Comparison of ENCODE assay signal across 19 cellular contexts in genomic region chr7:19984231-19984632, GRCh38.
DNase-seq lines count a peak whose midpoint lies in the region; ATAC-seq, FAIRE-seq and TF ChIP-seq lines count a peak whose summit lies in the region.
"Had no signal": no experiment of that assay in that cellular context is flagged by ENCODE, and none has a peak within 500 bp of the region (broad histone marks: within the 10 kb centered on the region; RNA-seq: fewer than 3 reads in every experiment).

No MANE protein-coding gene starts in this region.

- H3K27ac Mint-ChIP-seq in CD8-positive, alpha-beta memory T cell: no peak overlapping the region
- H3K27ac Mint-ChIP-seq: natural killer cell had no signal

- H3K27ac ChIP-seq in GM12878 (ENCODE audit: control insufficient read depth, insufficient read depth): no peak overlapping the region
- no peak overlapping the region for H3K27ac ChIP-seq in CD8-positive, alpha-beta memory T cell (ENCODE audit: low read depth, low read length)
- H3K27ac ChIP-seq: BLaER1, dorsolateral prefrontal cortex, left lung, right atrium auricular region, SJSA1, tibial nerve had no signal

- WGBS in GM12878 (ENCODE audit: insufficient coverage, insufficient replicate concordance, low lambda C conversion rate, missing lambda C conversion rate): 77% methylated on average over 3 of the region's 3 CpGs

- H3K9me3 ChIP-seq in Loucy (ENCODE audit: insufficient read depth, low read depth, low read length): no peaks in the 10 kb centered on the region; the same call in 1 of the 2 replicates
- H3K9me3 ChIP-seq in GM12878 (replicated peaks; ENCODE audit: control insufficient read depth, insufficient read depth, low read length): no peaks in the 10 kb centered on the region
- no peaks in the 10 kb centered on the region for H3K9me3 ChIP-seq in CD8-positive, alpha-beta memory T cell (ENCODE audit: low read length)
- H3K9me3 ChIP-seq: BLaER1, right atrium auricular region, SJSA1 had no signal

- BruUV-seq in GM12878 (replicated peaks; lab: Mats Ljungman, UMichigan): no TSS peak

- RAD21 ChIA-PET in GM12878 (lab: Charles Lee; ENCODE audit: unreplicated experiment): interaction anchor here (0.7 to 4.3 kb wide), 13 partner anchors 22 to 614 kb away, joined by 3 to 42 read pairs (median 8); no protein-coding TSS in a partner anchor

- H4K20me1 ChIP-seq in Loucy (ENCODE audit: insufficient read depth, low read length, poor library complexity, severe bottlenecking) (no peaks in the 10 kb centered on the region), GM12878 (ENCODE audit: control insufficient read depth, insufficient read depth) (no peaks in the 10 kb centered on the region)
- H4K20me1 ChIP-seq: BLaER1 had no signal

- H3K4me1 ChIP-seq in Loucy (ENCODE audit: insufficient read depth, low read length, poor library complexity, severe bottlenecking): no peaks in the 10 kb centered on the region
- no peaks in the 10 kb centered on the region; the same call in 1 of the 2 replicates for H3K4me1 ChIP-seq in GM12878 (ENCODE audit: control insufficient read depth, insufficient read depth, low read length)
- H3K4me1 ChIP-seq in CD8-positive, alpha-beta memory T cell (ENCODE audit: insufficient read depth, low read length): no peaks in the 10 kb centered on the region
- H3K4me1 ChIP-seq: BLaER1, left lung, right atrium auricular region, SJSA1, tibial nerve had no signal

- H3K36me3 ChIP-seq in Loucy (ENCODE audit: insufficient read depth, low read length) (no peaks in the 10 kb centered on the region), GM12878 (ENCODE audit: control insufficient read depth in 2 of 2, insufficient read depth in 2 of 2, low read length in 1 of 2) (no peaks in the 10 kb centered on the region)
- H3K36me3 ChIP-seq in CD8-positive, alpha-beta memory T cell (ENCODE audit: insufficient read depth, low read length): no peaks in the 10 kb centered on the region
- H3K36me3 ChIP-seq: BLaER1, left lung, right atrium auricular region, SJSA1, tibial nerve had no signal

- H2AFZ ChIP-seq in Loucy (ENCODE audit: low read length): no peak overlapping the region
- no peak overlapping the region for H2AFZ ChIP-seq in GM12878 (ENCODE audit: control insufficient read depth, low read depth, low read length)

- no peaks in the 10 kb centered on the region for H3K36me3 Mint-ChIP-seq in CD8-positive, alpha-beta memory T cell
- H3K36me3 Mint-ChIP-seq: natural killer cell had no signal

- H3K27me3 ChIP-seq in Loucy (ENCODE audit: insufficient read depth, low read length, poor library complexity, severe bottlenecking) (no peaks in the 10 kb centered on the region), GM12878 (replicated peaks in 1 of 2; ENCODE audit: control insufficient read depth in 2 of 2, insufficient read depth in 2 of 2, low read length in 1 of 2) (no peaks in the 10 kb centered on the region)
- H3K27me3 ChIP-seq in CD8-positive, alpha-beta memory T cell (ENCODE audit: insufficient read depth, low read length, poor library complexity, severe bottlenecking): no peaks in the 10 kb centered on the region
- H3K27me3 ChIP-seq: BLaER1, left lung, right atrium auricular region, SJSA1, tibial nerve had no signal

- in situ Hi-C loops in GM12878 (cut with MboI): loop anchor here (5.0 kb wide), 2 partner anchors 333 to 613 kb away; no protein-coding TSS in a partner anchor

- H3K9me2 ChIP-seq in Loucy (replicated peaks; ENCODE audit: low read depth, low read length): no peaks in the 10 kb centered on the region

- H3K79me2 ChIP-seq in Loucy (ENCODE audit: insufficient read depth, low read length) (no peaks in the 10 kb centered on the region), GM12878 (ENCODE audit: control insufficient read depth, insufficient read depth, low read length) (no peaks in the 10 kb centered on the region)

- FAIRE-seq in GM12878 (lab: Jason Lieb, UNC): no peak
- FAIRE-seq: HepG2, TTC549 had no signal

- no peak overlapping the region for H3K9ac ChIP-seq in Loucy (ENCODE audit: low read depth, low read length, poor library complexity, severe bottlenecking)
- no peak overlapping the region for H3K9ac ChIP-seq in GM12878 (ENCODE audit: control insufficient read depth, insufficient read depth, low read length)
- H3K9ac ChIP-seq: BLaER1 had no signal

- TF ChIP-seq EP300 in GM12878 (IDR thresholded peaks at IDR 0.05; ENCODE audit: borderline replicate concordance in 1 of 2, control insufficient read depth in 1 of 2, low read depth in 2 of 2, low read length in 2 of 2): no peak

- no peak overlapping the region for H3K4me3 Mint-ChIP-seq in CD8-positive, alpha-beta memory T cell
- H3K4me3 Mint-ChIP-seq: natural killer cell had no signal

- no peaks in the 10 kb centered on the region for H3K4me1 Mint-ChIP-seq in CD8-positive, alpha-beta memory T cell
- H3K4me1 Mint-ChIP-seq: natural killer cell had no signal

- 0 out of 2 replicates have a peak, but pooled peaks have one; percentile 9 for TF ChIP-seq RAD21 in GM12878 (IDR thresholded peaks at IDR 0.05; ENCODE audit: insufficient read depth, low read depth, low read length)

- ATAC-seq in GM12878: peak; percentile 45
- ATAC-seq: HepG2, left lung, natural killer cell had no signal

- H3F3A ChIP-seq in Loucy (ENCODE audit: low read depth): no peaks in the 10 kb centered on the region

- SMC1A ChIA-PET in GM12878 (lab: Charles Lee; ENCODE audit: uncharacterized antibody, unreplicated experiment): interaction anchor here (0.6 to 5.8 kb wide), 19 partner anchors 12 to 613 kb away, joined by 3 to 74 read pairs (median 4); no protein-coding TSS in a partner anchor

- H3K9me3 Mint-ChIP-seq in CD8-positive, alpha-beta memory T cell: peaks cover 0 to 17% (median 6%) of the 10 kb centered on the region in 5 donors

- CTCF ChIA-PET in GM12878 (lab: Yijun Ruan, JAX): interaction anchor here (1.0 to 5.9 kb wide), 10 partner anchors 14 to 614 kb away, joined by 3 to 113 read pairs (median 6); no protein-coding TSS in a partner anchor
- CTCF ChIA-PET in CD8-positive, alpha-beta memory T cell (lab: Charles Lee): no interaction called here

- no peak for TF ChIP-seq POLR2A in GM12878 (IDR thresholded peaks at IDR 0.05; ENCODE audit: low read depth, low read length)

- H3K27me3 Mint-ChIP-seq in CD8-positive, alpha-beta memory T cell: no peaks in the 10 kb centered on the region

- H3K4me2 ChIP-seq in Loucy (ENCODE audit: low read depth, low read length, poor library complexity, severe bottlenecking) (no peak overlapping the region), GM12878 (ENCODE audit: control insufficient read depth, insufficient read depth) (no peak overlapping the region)
- H3K4me2 ChIP-seq: BLaER1 had no signal

- peak; percentile 7; the same call in 1 of the 2 replicates for TF ChIP-seq CTCF in GM12874 (IDR thresholded peaks at IDR 0.05; ENCODE audit: insufficient read depth, low read depth, low read length)
- TF ChIP-seq CTCF in Loucy (conservative IDR thresholded peaks at IDR 0.05; ENCODE audit: low read length): peak; percentile 48
- no peak for TF ChIP-seq CTCF in GM12878 (IDR thresholded peaks at IDR 0.05 in 2 of 3, conservative IDR thresholded peaks at IDR 0.05 in 1 of 3; ENCODE audit: control insufficient read depth in 2 of 3, extremely low read depth in 1 of 3, insufficient read depth in 1 of 3, low read depth in 3 of 3, low read length in 3 of 3)

- DNase-seq in COLO668 (lab: John Stamatoyannopoulos, UW; ENCODE audit: unreplicated experiment) (peak; percentile 47), GM12878 (ENCODE audit: low read depth, low spot score) (no peak), T-helper 2 cell (no peak), HT-29 (ENCODE audit: low spot score) (no peak), amygdala (lab: John Stamatoyannopoulos, UW) (no peak)
- no peak for DNase-seq in CD8-positive, alpha-beta memory T cell
- DNase-seq: dorsolateral prefrontal cortex; left lung; natural killer cell; NCI-H1436; stimulated activated CD4-positive, alpha-beta T cell treated with anti-CD3 and anti-CD28 coated beads, Interleukin-2, amount 100 ng/mL, for 48 hours had no signal

- POLR2A ChIA-PET in GM12878 (lab: Charles Lee): interaction anchor here (0.7 kb wide), 1 partner anchor 326 kb away, joined by 3 read pairs; no protein-coding TSS in a partner anchor
- POLR2A ChIA-PET in CD8-positive, alpha-beta memory T cell (lab: Charles Lee): no interaction called here

- intact Hi-C loops in GM12878 (cut with micrococcal nuclease; ENCODE audit: unreplicated experiment): loop anchor here (5.0 kb wide), 6 partner anchors 173 to 458 kb away; no protein-coding TSS in a partner anchor

- H3K4me3 ChIP-seq in Loucy (ENCODE audit: low read length, poor library complexity, severe bottlenecking): no peak overlapping the region
- no peak overlapping the region for H3K4me3 ChIP-seq in GM12878
- H3K4me3 ChIP-seq in CD8-positive, alpha-beta memory T cell (ENCODE audit: low read length): no peak overlapping the region
- H3K4me3 ChIP-seq: BLaER1, dorsolateral prefrontal cortex, left lung, right atrium auricular region, SJSA1, tibial nerve had no signal

TF ChIP-seq in GM12878, 131 proteins besides CTCF, POLR2A, EP300 and RAD21 (continues in another document):
- TF ChIP-seq MEF2B (IDR thresholded peaks at IDR 0.05; ENCODE audit: partially characterized antibody, poor library complexity, severe bottlenecking) (no peak), CBX3 (IDR thresholded peaks at IDR 0.05; ENCODE audit: borderline replicate concordance, low read depth) (no peak), PAX5 (IDR thresholded peaks at IDR 0.05; ENCODE audit: borderline replicate concordance, low read depth, low read length) (no peak), POU2F2 (IDR thresholded peaks at IDR 0.05; ENCODE audit: borderline replicate concordance, low read depth, low read length) (no peak), BRCA1 (IDR thresholded peaks at IDR 0.05; ENCODE audit: low read depth, low read length) (no peak), GATAD2B (conservative IDR thresholded peaks at IDR 0.05; ENCODE audit: low read depth) (no peak), RUNX3 (IDR thresholded peaks at IDR 0.05; ENCODE audit: low read length) (no peak), CBFB (IDR thresholded peaks at IDR 0.05; ENCODE audit: low read depth) (no peak), SREBF2 (IDR thresholded peaks at IDR 0.05; ENCODE audit: low read length) (no peak), MEF2A (IDR thresholded peaks at IDR 0.05; ENCODE audit: insufficient read depth, low read depth, low read length) (no peak), ATF3 (IDR thresholded peaks at IDR 0.05; ENCODE audit: borderline replicate concordance, extremely low read depth, low read depth, low read length) (no peak)

Comparison
In these comparisons a context has a peak if more than half of its experiments do, and no peak if none do; other contexts are left out.
1. CTCF ChIP-seq: peak in GM12874 (single experiment) and Loucy (single experiment); none in GM12878 (0 of 3).